ENCODE assay signal across 11 cellular contexts in the genomic region with DNA sequence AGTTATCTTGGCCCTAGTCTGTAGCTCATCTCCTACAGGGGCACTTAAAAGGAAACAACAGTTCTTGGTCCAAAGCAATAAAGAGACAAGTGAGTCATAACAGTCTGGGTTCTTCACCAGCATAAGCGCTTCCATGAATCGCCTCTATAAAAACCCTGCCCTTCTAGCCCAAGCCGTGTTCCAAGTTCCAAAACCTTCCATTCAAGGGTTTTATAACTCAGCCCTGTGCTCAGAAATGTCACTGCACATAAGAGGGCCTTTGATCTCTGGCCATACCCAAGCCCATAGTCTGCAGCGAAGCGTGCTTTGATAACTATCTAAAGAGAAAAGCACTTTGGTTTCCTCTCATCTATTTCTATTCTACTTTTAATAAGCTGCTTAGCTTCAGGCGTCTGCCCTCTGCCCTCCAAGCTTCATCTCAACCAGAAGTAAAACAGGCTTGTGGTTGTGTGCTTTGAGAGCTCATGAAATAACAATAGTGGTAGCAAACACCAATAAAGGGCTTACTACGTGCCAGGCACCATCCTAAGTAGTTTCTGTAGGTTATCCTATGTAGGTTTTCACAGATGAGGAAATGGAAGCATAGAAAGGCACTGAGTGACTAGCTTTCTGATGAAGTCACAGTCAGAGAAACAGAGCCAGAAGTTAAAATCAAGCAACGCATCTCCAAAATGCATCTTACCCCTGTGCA.
A peak's percentile ranks its signal among the peaks of the same experiment; 100 is the strongest.
DNase-seq lines count a peak whose midpoint lies in the region; ATAC-seq, FAIRE-seq and TF ChIP-seq lines count a peak whose summit lies in the region.
"Had no signal": no experiment of that assay in that cellular context is flagged by ENCODE, and none has a peak within 500 bp of the region (broad histone marks: within the 10 kb centered on the region; RNA-seq: fewer than 3 reads in every experiment).

No MANE protein-coding gene starts in this region.

- peak overlapping the region; percentile 38 for H3K4me3 Mint-ChIP-seq in activated T-cell treated with anti-CD3 and anti-CD28 coated beads, Interleukin-2, amount 50 U/mL, for 24 hours

- POLR2A ChIA-PET in A549 (lab: Yijun Ruan, JAX), result no interaction called here

- H3K27ac Mint-ChIP-seq in activated T-cell treated with anti-CD3 and anti-CD28 coated beads, Interleukin-2, amount 50 U/mL, for 24 hours, result peak overlapping the region; percentile 88

- no peak overlapping the region for H3K27ac ChIP-seq in A549

- no peaks in the 10 kb centered on the region for H3K36me3 Mint-ChIP-seq in activated T-cell treated with anti-CD3 and anti-CD28 coated beads, Interleukin-2, amount 50 U/mL, for 24 hours (ENCODE audit: low read depth)

- H3K9me3 Mint-ChIP-seq in activated T-cell treated with anti-CD3 and anti-CD28 coated beads, Interleukin-2, amount 50 U/mL, for 24 hours, result peaks cover 3% of the 10 kb centered on the region

- peak in 1 of 2 experiments; percentile 22; a peak in 1 of 6 replicates for ATAC-seq in A549
- ATAC-seq in GM21423 (IDR thresholded peaks at IDR 0.05; ENCODE audit: unreplicated experiment), result no peak
- ATAC-seq in HG02884 (IDR thresholded peaks at IDR 0.05; ENCODE audit: unreplicated experiment), result no peak

- TF ChIP-seq POLR2A in A549 (IDR thresholded peaks at IDR 0.05; ENCODE audit: low read length) (no peak), GM12892 (IDR thresholded peaks at IDR 0.05; ENCODE audit: low read depth, low read length) (no peak)

- FAIRE-seq in A549 (lab: Jason Lieb, UNC), result no peak
- peak; percentile 48 for FAIRE-seq in GM12892 (lab: Jason Lieb, UNC)
- FAIRE-seq: bronchial epithelial cell had no signal

- H3K4me1 Mint-ChIP-seq in activated T-cell treated with anti-CD3 and anti-CD28 coated beads, Interleukin-2, amount 50 U/mL, for 24 hours (ENCODE audit: low read depth), result peaks cover 67% of the 10 kb centered on the region

- DNase-seq in A549 (ENCODE audit: low read depth in 1 of 2, low spot score in 1 of 2), result peak in 1 of 2 experiments; percentile 27
- no peak for DNase-seq in GM12892 (ENCODE audit: insufficient read length)
- DNase-seq in activated T-cell treated with anti-CD3 and anti-CD28 coated beads, Interleukin-2, amount 50 U/mL, for 24 hours, result no peak
- peak; percentile 51 for DNase-seq in left kidney (ENCODE audit: low read depth, low spot score)
- no peak for DNase-seq in NCI-H2227 treated with DMSO at 0.1 percent for 48 hours (lab: John Stamatoyannopoulos, UW)
- no peak for DNase-seq in NCI-H2029 (lab: John Stamatoyannopoulos, UW)
- DNase-seq: NCI-H2107 had no signal

- no peaks in the 10 kb centered on the region for H3K9me3 ChIP-seq in A549

- no peak overlapping the region for H3K4me3 ChIP-seq in A549
- H3K4me3 ChIP-seq: skin epidermis had no signal

- H3K4me1 ChIP-seq in A549, result peaks cover 33% of the 10 kb centered on the region

- TF ChIP-seq RAD21 in A549 (conservative IDR thresholded peaks at IDR 0.05 in 1 of 2, IDR thresholded peaks at IDR 0.05 in 1 of 2), result no peak

- H3K27me3 Mint-ChIP-seq in activated T-cell treated with anti-CD3 and anti-CD28 coated beads, Interleukin-2, amount 50 U/mL, for 24 hours, result no peaks in the 10 kb centered on the region

- H3K4me2 ChIP-seq in A549, result no peak overlapping the region

- no peak for TF ChIP-seq CTCF in A549 (IDR thresholded peaks at IDR 0.05)

- 72% methylated on average over 8 of the region's 8 CpGs for WGBS in A549 (ENCODE audit: missing lambda C conversion rate)

- CTCF ChIA-PET in A549 (lab: Yijun Ruan, JAX), result interaction anchor here (1.0 to 9.5 kb wide), 9 partner anchors 10 to 169 kb away, joined by 3 to 83 read pairs (median 7); no protein-coding TSS in a partner anchor

- no peak for TF ChIP-seq EP300 in A549 (IDR thresholded peaks at IDR 0.05)

TF ChIP-seq in A549, 52 proteins besides CTCF, POLR2A, EP300 and RAD21:
- TF ChIP-seq HEYL (CRISPR knock-in tag; IDR thresholded peaks at IDR 0.05), result no peak
- no peak for TF ChIP-seq SREBF2 (IDR thresholded peaks at IDR 0.05)
- TF ChIP-seq FOSL2 (IDR thresholded peaks at IDR 0.05), result no peak
- 0 out of 2 replicates have a peak, but pooled peaks have one; percentile 14 for TF ChIP-seq FOSL2 (CRISPR knock-in tag; IDR thresholded peaks at IDR 0.05)
- TF ChIP-seq HDAC2 (IDR thresholded peaks at IDR 0.05), result no peak
- no peak for TF ChIP-seq PBX3 (IDR thresholded peaks at IDR 0.05)
